8 cellular contexts compared by ENCODE assay signal in the genomic region with DNA sequence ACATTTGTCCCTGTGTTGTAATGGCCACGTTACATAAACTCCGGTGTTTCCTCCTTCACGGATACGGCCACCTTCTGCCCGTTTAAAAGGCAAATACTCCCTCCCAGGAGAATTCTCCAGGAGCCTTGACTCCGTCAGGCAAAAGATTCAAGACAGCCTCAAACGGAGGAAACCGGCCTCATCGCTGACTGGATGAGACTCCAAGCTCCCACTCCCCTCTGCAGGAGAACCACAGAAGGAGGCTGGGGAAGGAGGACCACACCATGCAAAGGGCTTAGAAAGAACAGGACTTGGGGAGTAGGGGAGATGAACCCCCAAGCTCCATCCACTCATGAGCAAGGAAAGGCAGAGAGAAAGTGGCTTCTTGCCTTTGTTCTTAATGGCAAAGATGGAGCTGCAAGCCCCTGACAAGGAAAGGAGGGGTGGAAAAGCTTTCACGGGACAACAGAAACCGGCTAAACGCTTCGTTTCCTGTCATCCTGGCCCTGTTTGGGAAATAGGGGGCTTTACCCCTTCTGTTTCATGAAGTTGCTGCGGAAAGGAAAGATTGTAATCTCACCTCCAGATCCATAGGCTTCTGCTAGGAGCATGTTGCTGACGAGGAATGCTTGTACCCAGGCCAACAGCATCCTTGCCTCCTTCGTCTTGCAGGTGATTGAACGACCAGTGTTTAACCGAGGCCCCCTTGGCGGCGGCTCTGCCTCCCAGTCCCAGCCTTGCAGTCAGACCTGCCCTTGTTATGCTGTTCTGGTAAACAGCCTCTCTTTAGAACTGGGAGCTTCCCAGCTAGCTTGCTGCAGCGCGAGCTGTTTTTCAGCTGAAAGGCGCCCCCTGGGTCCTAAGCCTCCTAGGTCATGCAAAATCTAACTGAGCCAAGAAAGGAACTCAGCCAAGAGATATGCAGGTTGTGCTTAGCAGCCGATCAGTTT. TPM values are rescaled to one million over a fixed set of nuclear protein-coding genes. Genes with fewer than 3 reads are reported as not detected.
DNase-seq lines count a peak whose midpoint lies in the region; ATAC-seq and TF ChIP-seq lines count a peak whose summit lies in the region.

A gene with protein sequence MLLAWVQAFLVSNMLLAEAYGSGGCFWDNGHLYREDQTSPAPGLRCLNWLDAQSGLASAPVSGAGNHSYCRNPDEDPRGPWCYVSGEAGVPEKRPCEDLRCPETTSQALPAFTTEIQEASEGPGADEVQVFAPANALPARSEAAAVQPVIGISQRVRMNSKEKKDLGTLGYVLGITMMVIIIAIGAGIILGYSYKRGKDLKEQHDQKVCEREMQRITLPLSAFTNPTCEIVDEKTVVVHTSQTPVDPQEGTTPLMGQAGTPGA (minus strand): TSS at position 773 of the 929 bp plus-strand sequence. CDS start 144 bp downstream, at position 629.

- CTCF ChIA-PET in mammary epithelial cell (lab: Charles Lee; ENCODE audit: low non-redundant PET): interaction anchor here (0.5 to 1.0 kb wide), 3 partner anchors 21 to 85 kb away, joined by 3 to 4 read pairs (median 4); no protein-coding TSS in a partner anchor

- no peaks in the 10 kb centered on the region for H3K36me3 ChIP-seq in mammary epithelial cell (ENCODE audit: insufficient read depth, low read length)

- dilution Hi-C loops in mammary epithelial cell (cut with HindIII; ENCODE audit: low sequenced_read_pairs): loop anchor here (5.0 kb wide), 1 partner anchor 40 kb away; no protein-coding TSS in a partner anchor

- no peak within 1 kb of the TSS for H3T11ph ChIP-seq in H9 (ENCODE audit: low read length)

- no peak within 1 kb of the TSS for H2BK20ac ChIP-seq in H9 (ENCODE audit: low read depth, low read length, poor library complexity, severe bottlenecking)

- no peaks in the 10 kb centered on the region for H3K79me1 ChIP-seq in H9 (ENCODE audit: insufficient read depth, low read depth, low read length, poor library complexity, severe bottlenecking)

- H3K4me2 ChIP-seq in H9 (ENCODE audit: insufficient read depth, insufficient read length, low read length) (peak within 1 kb of the TSS; percentile 72), mammary epithelial cell (ENCODE audit: insufficient read depth, low read depth, low read length) (peak within 1 kb of the TSS; percentile 93)

- BruUV-seq in mammary epithelial cell (replicated peaks; lab: Mats Ljungman, UMichigan): no TSS peak

- DNase-seq in C1 segment of cervical spinal cord (lab: John Stamatoyannopoulos, UW) (peak; percentile 21 to 97 (median 86)), H9 (peak; percentile 93), NCI-H2196 treated with DMSO at 0.1 percent for 48 hours (lab: John Stamatoyannopoulos, UW; ENCODE audit: unreplicated experiment) (peak; percentile 48), mammary epithelial cell (peak; percentile 80), skeletal muscle cell (ENCODE audit: low read depth) (peak; percentile 50)

- H4K20me1 ChIP-seq in H9 (ENCODE audit: control insufficient read depth, insufficient read depth, insufficient read length): no peaks in the 10 kb centered on the region
- H4K20me1 ChIP-seq in mammary epithelial cell (ENCODE audit: insufficient read depth, low read length): no peaks in the 10 kb centered on the region

- no peak within 1 kb of the TSS for H4K91ac ChIP-seq in H9 (ENCODE audit: insufficient read length, low read depth, low read length)

- no peaks in the 10 kb centered on the region for H3K9me3 ChIP-seq in H9 (ENCODE audit: control insufficient read depth, low read depth, low read length)
- H3K9me3 ChIP-seq in mammary epithelial cell (replicated peaks; ENCODE audit: insufficient read depth, low read length): no peaks in the 10 kb centered on the region
- H3K9me3 ChIP-seq in iPS-18c (ENCODE audit: control insufficient read depth, insufficient read depth, low read length): peaks cover 2% of the 10 kb centered on the region

- H3K4me1 Mint-ChIP-seq in H9: peaks cover 19 to 26% of the 10 kb centered on the region in 2 experiments

- H2BK15ac ChIP-seq in H9 (ENCODE audit: low read depth, low read length): no peak within 1 kb of the TSS

- no peaks in the 10 kb centered on the region; a peak in 1 of 7 replicates for H3K36me3 Mint-ChIP-seq in H9 (ENCODE audit: insufficient read depth in 1 of 3, low read depth in 3 of 3)

- H3K27ac ChIP-seq in H9 (ENCODE audit: insufficient read length, low read depth, low read length) (peak within 1 kb of the TSS; percentile 7), mammary epithelial cell (ENCODE audit: insufficient read depth, low read depth, low read length) (peak within 1 kb of the TSS; percentile 45)

- no peak within 1 kb of the TSS for H3K14ac ChIP-seq in H9 (ENCODE audit: insufficient read depth, low read length)

- H3K4me1 ChIP-seq in H9 (ENCODE audit: insufficient read depth, low read length) (no peaks in the 10 kb centered on the region; the same call in 1 of the 2 replicates), mammary epithelial cell (ENCODE audit: insufficient read depth, low read length) (peaks cover 38% of the 10 kb centered on the region)

- no peak within 1 kb of the TSS for H2AK5ac ChIP-seq in H9 (ENCODE audit: insufficient read length, low read length)

- H3K4ac ChIP-seq in H9 (ENCODE audit: low read depth, low read length): no peak within 1 kb of the TSS

- no peaks in the 10 kb centered on the region; a peak in 1 of 5 replicates for H3K9me3 Mint-ChIP-seq in H9

- no peak within 1 kb of the TSS for H3K23ac ChIP-seq in H9 (ENCODE audit: insufficient read length, low read depth, low read length)

- no peak within 1 kb of the TSS for H4K8ac ChIP-seq in H9 (replicated peaks; ENCODE audit: insufficient read length, low read depth, low read length)

- ATAC-seq in HG03159 (IDR thresholded peaks at IDR 0.05; ENCODE audit: unreplicated experiment): no peak

- TF ChIP-seq CTCF in H9 (conservative IDR thresholded peaks at IDR 0.05): peak; percentile 53
- peak; percentile 28; the same call in 1 of the 2 replicates for TF ChIP-seq CTCF in WI38 (IDR thresholded peaks at IDR 0.05; ENCODE audit: low read depth, low read length)
- peak; percentile 14 to 57 for TF ChIP-seq CTCF in mammary epithelial cell (conservative IDR thresholded peaks at IDR 0.05 in 1 of 2, IDR thresholded peaks at IDR 0.05 in 1 of 2; ENCODE audit: extremely low read depth in 1 of 2, insufficient read depth in 1 of 2, low read depth in 1 of 2, low read length in 2 of 2)

- peaks cover 11% of the 10 kb centered on the region for H3K23me2 ChIP-seq in H9 (ENCODE audit: insufficient read length, low read depth, low read length, poor library complexity, severe bottlenecking)

- no CpG with 5 or more reads among the region's 24 CpGs for WGBS in H9 (ENCODE audit: extremely low coverage, insufficient read length, low lambda C conversion rate)
- 11% methylated on average over 22 of the region's 24 CpGs for WGBS in mammary epithelial cell (ENCODE audit: low coverage, missing lambda C conversion rate)

- no peak within 1 kb of the TSS for H3K18ac ChIP-seq in H9 (ENCODE audit: insufficient read length, low read depth, low read length)

- H3K27me3 ChIP-seq in H9 (ENCODE audit: insufficient read depth, low read length) (peaks cover 2% of the 10 kb centered on the region; the same call in 1 of the 2 replicates), mammary epithelial cell (ENCODE audit: insufficient read depth, low read length) (no peaks in the 10 kb centered on the region)

- peak within 1 kb of the TSS; percentile 69 to 82 for H3K4me3 Mint-ChIP-seq in H9

- no peak within 1 kb of the TSS for H2BK5ac ChIP-seq in H9 (ENCODE audit: insufficient read length, low read length)

- peak within 1 kb of the TSS; percentile 68 to 95 (median 72); a peak in 6 of 7 replicates for H3K27ac Mint-ChIP-seq in H9

- H3K79me2 ChIP-seq in H9 (ENCODE audit: insufficient read depth, low read length): no peaks in the 10 kb centered on the region
- no peaks in the 10 kb centered on the region for H3K79me2 ChIP-seq in mammary epithelial cell (ENCODE audit: insufficient read depth, low read length)

- no peak within 1 kb of the TSS for H2AFZ ChIP-seq in H9 (ENCODE audit: low read length)
- H2AFZ ChIP-seq in mammary epithelial cell (ENCODE audit: low read depth, low read length): peak within 1 kb of the TSS; percentile 91

- H4K5ac ChIP-seq in H9 (ENCODE audit: insufficient read length, low read depth, low read length): no peak within 1 kb of the TSS

- H2BK12ac ChIP-seq in H9 (ENCODE audit: insufficient read length, low read depth, low read length): peak within 1 kb of the TSS; percentile 17

- H3K9ac ChIP-seq in H9 (ENCODE audit: extremely low read depth, insufficient read length, low read length) (peak within 1 kb of the TSS; percentile 34), mammary epithelial cell (ENCODE audit: insufficient read depth, low read length) (peak within 1 kb of the TSS; percentile 67)

- peaks cover 25% of the 10 kb centered on the region for H3K27me3 Mint-ChIP-seq in H9 (ENCODE audit: low read depth)

- H3K4me3 ChIP-seq in WI38 (ENCODE audit: low read depth, low read length) (peak within 1 kb of the TSS; percentile 91), mammary epithelial cell (replicated peaks in 1 of 3; ENCODE audit: insufficient read depth in 1 of 3, low read depth in 2 of 3, low read length in 3 of 3) (peak within 1 kb of the TSS; percentile 46 to 52 (median 49)), iPS-18c (ENCODE audit: insufficient read depth, low read depth, low read length) (peak within 1 kb of the TSS; percentile 67), skeletal muscle cell (ENCODE audit: low read depth, low read length) (peak within 1 kb of the TSS; percentile 71)

- intact Hi-C loops in mammary epithelial cell (cut with micrococcal nuclease): loop anchor here (1.0 to 2.0 kb wide), 2 partner anchors 21 to 41 kb away; no protein-coding TSS in a partner anchor

- in situ Hi-C loops in mammary epithelial cell (cut with MboI; ENCODE audit: low sequenced_read_pairs in 2 of 2): no loop called here

- H2BK120ac ChIP-seq in H9 (ENCODE audit: low read depth, low read length, poor library complexity, severe bottlenecking): no peak within 1 kb of the TSS

- no peak within 1 kb of the TSS for H3K56ac ChIP-seq in H9 (ENCODE audit: insufficient read length, low read depth, low read length)

RNA-seq across cellular contexts. Expression of the gene that starts here (rescaled TPM):
- total RNA-seq in H9 (2021): 0.87 and 0.92 TPM in 2 replicates
- 10 to 100 TPM in 1 of 2 donors, 1 to 10 TPM in 1; 2.9 to 14.2 TPM for total RNA-seq in mammary epithelial cell
- 2.8 TPM for polyA plus RNA-seq in mammary epithelial cell
- polyA minus RNA-seq in mammary epithelial cell: 0.31 TPM

Comparison
In these comparisons a context has a peak if more than half of its experiments do, and no peak if none do; other contexts are left out.
1. Peak in DNase-seq, H3K27ac ChIP-seq, H3K9ac ChIP-seq and H3K4me2 ChIP-seq in H9; RNA of the gene not detected or under 1 TPM.